ENCODE assay signal across 21 cellular contexts in the genomic region with DNA sequence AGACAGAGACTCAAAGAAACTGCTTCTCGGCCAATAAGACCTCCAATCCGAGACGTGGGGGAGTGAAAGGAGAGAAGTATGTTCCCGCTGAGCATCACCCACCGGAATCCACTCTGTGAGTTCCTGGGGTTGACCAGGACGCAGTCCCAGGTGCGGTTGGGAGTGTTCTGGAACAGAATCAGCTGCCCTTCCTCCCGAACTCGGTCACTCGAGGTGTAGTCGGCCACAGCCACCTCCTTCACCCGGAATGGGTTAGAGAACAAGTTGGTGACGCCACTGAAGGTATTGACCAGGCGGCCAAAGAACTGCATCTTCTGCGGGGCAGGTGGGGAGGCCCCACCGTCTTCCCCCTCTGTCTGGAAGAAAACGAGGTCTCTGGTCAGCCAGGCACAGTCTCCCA. TPM values are rescaled to one million over a fixed set of nuclear protein-coding genes. Genes with fewer than 3 reads are reported as not detected.
DNase-seq lines count a peak whose midpoint lies in the region; ATAC-seq and TF ChIP-seq lines count a peak whose summit lies in the region.
"Had no signal": no experiment of that assay in that cellular context is flagged by ENCODE, and none has a peak within 500 bp of the region (broad histone marks: within the 10 kb centered on the region; RNA-seq: fewer than 3 reads in every experiment).

No MANE protein-coding gene starts in this region.

- H3K36me3 ChIP-seq in breast epithelium (no peaks in the 10 kb centered on the region), mammary epithelial cell (ENCODE audit: insufficient read depth, low read length) (no peaks in the 10 kb centered on the region), gastrocnemius medialis (peaks cover 0 to 6% of the 10 kb centered on the region in 2 donors)
- H3K36me3 ChIP-seq: SJCRH30 had no signal

- no peak overlapping the region for H3K4me3 ChIP-seq in breast epithelium
- no peak overlapping the region for H3K4me3 ChIP-seq in mammary epithelial cell (replicated peaks in 1 of 3; ENCODE audit: insufficient read depth in 1 of 3, low read depth in 2 of 3, low read length in 3 of 3)
- H3K4me3 ChIP-seq in gastrocnemius medialis = no peak overlapping the region
- H3K4me3 ChIP-seq: SJCRH30 had no signal

- TF ChIP-seq CTCF in breast epithelium (IDR thresholded peaks at IDR 0.05) (no peak), mammary epithelial cell (conservative IDR thresholded peaks at IDR 0.05 in 1 of 2, IDR thresholded peaks at IDR 0.05 in 1 of 2; ENCODE audit: extremely low read depth in 1 of 2, insufficient read depth in 1 of 2, low read depth in 1 of 2, low read length in 2 of 2) (no peak), VCaP (conservative IDR thresholded peaks at IDR 0.05) (no peak), gastrocnemius medialis (IDR thresholded peaks at IDR 0.05 in 4 of 5, conservative IDR thresholded peaks at IDR 0.05 in 1 of 5) (no peak)

- H3K4me2 ChIP-seq in mammary epithelial cell (ENCODE audit: insufficient read depth, low read depth, low read length) = no peak overlapping the region

- ATAC-seq in gastrocnemius medialis = no peak
- ATAC-seq in HG02938 (IDR thresholded peaks at IDR 0.05; ENCODE audit: unreplicated experiment) = no peak

- no TSS peak for BruUV-seq in mammary epithelial cell (replicated peaks; lab: Mats Ljungman, UMichigan)

- H2AFZ ChIP-seq in mammary epithelial cell (ENCODE audit: low read depth, low read length) = no peak overlapping the region

- no peaks in the 10 kb centered on the region for H4K20me1 ChIP-seq in mammary epithelial cell (ENCODE audit: insufficient read depth, low read length)

- dilution Hi-C loops in mammary epithelial cell (cut with HindIII; ENCODE audit: low sequenced_read_pairs) = no loop called here

- no peaks in the 10 kb centered on the region for H3K79me2 ChIP-seq in mammary epithelial cell (ENCODE audit: insufficient read depth, low read length)

- intact Hi-C loops in breast epithelium (cut with DNase I; ENCODE audit: low total_unique reads) (no loop called here), mammary epithelial cell (cut with micrococcal nuclease) (loop anchor here (5.0 kb wide), 1 partner anchor 562 kb away; a partner anchor contains a TSS), gastrocnemius medialis (cut with DNase I; ENCODE audit: low total_unique reads) (no loop called here)

- CTCF ChIA-PET in mammary epithelial cell (lab: Charles Lee; ENCODE audit: low non-redundant PET) = no interaction called here

- in situ Hi-C loops in mammary epithelial cell (cut with MboI; ENCODE audit: low sequenced_read_pairs in 2 of 2) (no loop called here), gastrocnemius medialis (cut with MboI; ENCODE audit: low sequenced_read_pairs in 4 of 4) (loop anchor here in 1 of 4 donors (10.0 kb wide), 1 partner anchor 54 kb away; a partner anchor contains a TSS)

- 94% methylated on average over 17 of the region's 17 CpGs for WGBS in mammary epithelial cell (ENCODE audit: low coverage, missing lambda C conversion rate)

- peaks cover 13 to 22% of the 10 kb centered on the region in 2 donors for H3K4me1 ChIP-seq in breast epithelium
- peaks cover 27% of the 10 kb centered on the region for H3K4me1 ChIP-seq in mammary epithelial cell (ENCODE audit: insufficient read depth, low read length)
- peaks cover 43 to 55% of the 10 kb centered on the region in 2 donors for H3K4me1 ChIP-seq in gastrocnemius medialis

- H3K9ac ChIP-seq in mammary epithelial cell (ENCODE audit: insufficient read depth, low read length) = no peak overlapping the region

- DNase-seq in breast epithelium (ENCODE audit: low spot score in 2 of 2) = no peak
- no peak for DNase-seq in mammary epithelial cell
- peak; percentile 26 for DNase-seq in mesenteric fat pad (ENCODE audit: low spot score)
- no peak for DNase-seq in gastrocnemius medialis
- no peak for DNase-seq in midbrain (lab: John Stamatoyannopoulos, UW)
- DNase-seq in mucosa of gallbladder (ENCODE audit: low spot score) = no peak
- DNase-seq: 8988T; ACHN; CD4-positive, CD25-positive, alpha-beta regulatory T cell; DMS153; DND-41; KBM-7; MV-4-11; NCI-H1105; NCI-H2029; NCI-H446; NCI-H524 treated with DMSO at 0.1 percent for 48 hours; NCI-H774; SJCRH30 had no signal

- no peak for TF ChIP-seq POLR2A in breast epithelium (IDR thresholded peaks at IDR 0.05)
- TF ChIP-seq POLR2A in gastrocnemius medialis (IDR thresholded peaks at IDR 0.05) = no peak

- H3K27me3 ChIP-seq in breast epithelium (no peaks in the 10 kb centered on the region), mammary epithelial cell (ENCODE audit: insufficient read depth, low read length) (no peaks in the 10 kb centered on the region), gastrocnemius medialis (no peaks in the 10 kb centered on the region)
- H3K27me3 ChIP-seq: SJCRH30 had no signal

- peak overlapping the region; percentile 84 to 88 for H3K27ac ChIP-seq in breast epithelium
- H3K27ac ChIP-seq in mammary epithelial cell (ENCODE audit: insufficient read depth, low read depth, low read length) = no peak overlapping the region
- H3K27ac ChIP-seq in VCaP = peak overlapping the region; percentile 81
- H3K27ac ChIP-seq in gastrocnemius medialis = peak overlapping the region; percentile 74 to 97 (median 92)
- H3K27ac ChIP-seq: SJCRH30 had no signal

- H3K9me3 ChIP-seq in breast epithelium = no peaks in the 10 kb centered on the region
- H3K9me3 ChIP-seq in mammary epithelial cell (replicated peaks; ENCODE audit: insufficient read depth, low read length) = no peaks in the 10 kb centered on the region
- H3K9me3 ChIP-seq in gastrocnemius medialis = no peaks in the 10 kb centered on the region
- H3K9me3 ChIP-seq: SJCRH30 had no signal

RNA-seq across cellular contexts. Expression of a gene that starts 12.5 kb away (rescaled TPM):
- 10 to 100 TPM; 41.1 to 68.1 (median 59.3) TPM for total RNA-seq in breast epithelium
- total RNA-seq in mammary epithelial cell = 10 to 100 TPM; 12.8 to 20.2 TPM
- 7.8 TPM for polyA plus RNA-seq in mammary epithelial cell
- 7.9 TPM for polyA minus RNA-seq in mammary epithelial cell
- 54.1 TPM for total RNA-seq in mesenteric fat pad
- 10 to 100 TPM in 2 of 4 donors, 1 to 10 TPM in 2; 9.1 to 19.5 (median 12.1) TPM for total RNA-seq in gastrocnemius medialis
- 260 TPM for total RNA-seq in mucosa of gallbladder

RNA-seq across cellular contexts. Expression of a gene that starts 32.7 kb away (rescaled TPM):
- 100 to 1,000 TPM in 1 of 3 donors, 10 to 100 TPM in 2; 37.3 to 126 (median 85.5) TPM for total RNA-seq in breast epithelium
- total RNA-seq in mammary epithelial cell = 10 to 100 TPM; 17.0 to 48.5 TPM
- polyA plus RNA-seq in mammary epithelial cell = 13.9 TPM
- polyA minus RNA-seq in mammary epithelial cell = 5.3 TPM
- total RNA-seq in mesenteric fat pad = 101 TPM
- 100 to 1,000 TPM in 1 of 4 donors, 10 to 100 TPM in 3; 19.3 to 448 (median 33.4) TPM for total RNA-seq in gastrocnemius medialis
- 34.4 TPM for total RNA-seq in mucosa of gallbladder

RNA-seq across cellular contexts. Expression of a gene that starts 58.6 kb away (rescaled TPM):
- total RNA-seq in breast epithelium = 1 to 10 TPM in 2 of 3 donors, under 1 TPM in 1; 0.80 to 1.3 (median 1.0) TPM
- total RNA-seq in mammary epithelial cell = 10 to 100 TPM in 1 of 2 donors, 1 to 10 TPM in 1; 2.2 to 10.1 TPM
- 5.4 TPM for polyA plus RNA-seq in mammary epithelial cell
- polyA minus RNA-seq in mammary epithelial cell = 1.1 TPM
- 1.8 TPM for total RNA-seq in mesenteric fat pad
- total RNA-seq in gastrocnemius medialis = 1 to 10 TPM in 1 of 4 donors, under 1 TPM in 2, not detected in 1; 0.16 to 1.7 (median 0.72) TPM
- 216 TPM for total RNA-seq in mucosa of gallbladder
- total RNA-seq: SJCRH30 had no signal
- polyA plus RNA-seq: CD4-positive, CD25-positive, alpha-beta regulatory T cell had no signal

Comparison
In these comparisons a context has a peak if more than half of its experiments do, and no peak if none do; other contexts are left out.
1. RNA of a gene that starts 58.6 kb away (total RNA-seq): 216 TPM in mucosa of gallbladder (single experiment); 2.2 to 10.1 TPM in mammary epithelial cell, 1.8 TPM in mesenteric fat pad (single experiment), 0.80 to 1.3 TPM in breast epithelium and 0.16 to 1.7 TPM in gastrocnemius medialis; every median in the first group is over 10 times any median in the second.